Comparison of ENCODE assay signal across 1 cellular context in genomic region chr2:43737097-43737854, GRCh38.
TF ChIP-seq lines count a peak whose summit lies in the region.

No MANE protein-coding gene starts in this region.

TF ChIP-seq in IMR-90, 13 proteins besides CTCF, POLR2A, EP300 and RAD21 (continued from another document):
- TF ChIP-seq BHLHE40 (IDR thresholded peaks at IDR 0.05; ENCODE audit: low read depth, low read length) = peak; percentile 90
